In genomic region chr5:88734191-88734640, GRCh38 we compare ENCODE assay signal across 1 cellular context.
TF ChIP-seq lines count a peak whose summit lies in the region.

No MANE protein-coding gene starts in this region.

TF ChIP-seq in K562, 482 proteins besides CTCF, POLR2A, EP300 and RAD21 (continues in another document):
- TF ChIP-seq MLLT1 (IDR thresholded peaks at IDR 0.05) (peak in 1 of 2 experiments; percentile 28; a peak in 1 of 4 replicates), HNRNPLL (IDR thresholded peaks at IDR 0.05; ENCODE audit: low read depth, low read length, poor library complexity, severe bottlenecking) (no peak), STAT5B (CRISPR knock-in tag; IDR thresholded peaks at IDR 0.05) (no peak), TBP (optimal IDR thresholded peaks at IDR 0.05; ENCODE audit: low read depth, low read length) (no peak), MYNN (IDR thresholded peaks at IDR 0.05) (no peak), MYNN (CRISPR knock-in tag; IDR thresholded peaks at IDR 0.05) (no peak), ATF7 (IDR thresholded peaks at IDR 0.05) (no peak), ZNF707 (CRISPR knock-in tag; conservative IDR thresholded peaks at IDR 0.05) (no peak), AFF1 (IDR thresholded peaks at IDR 0.05; ENCODE audit: low read depth in 1 of 2, partially characterized antibody in 2 of 2) (no peak), CREBBP (IDR thresholded peaks at IDR 0.05; ENCODE audit: low read depth, low read length) (no peak), FOXJ2 (tag; IDR thresholded peaks at IDR 0.05) (no peak), ZNF57 (CRISPR knock-in tag; IDR thresholded peaks at IDR 0.05) (no peak), ZNF239 (CRISPR knock-in tag; IDR thresholded peaks at IDR 0.05) (no peak), TCF7L2 (IDR thresholded peaks at IDR 0.05; ENCODE audit: low read depth, low read length) (no peak), ZNF717 (CRISPR knock-in tag; IDR thresholded peaks at IDR 0.05) (no peak), BCL6 (CRISPR knock-in tag; IDR thresholded peaks at IDR 0.05) (no peak), CBFA2T2 (conservative IDR thresholded peaks at IDR 0.05) (peak; percentile 42), NR4A1 (CRISPR knock-in tag; IDR thresholded peaks at IDR 0.05) (no peak), NR4A1 (tag; IDR thresholded peaks at IDR 0.05) (no peak), BMI1 (IDR thresholded peaks at IDR 0.05; ENCODE audit: low read length) (no peak), CCNT2 (IDR thresholded peaks at IDR 0.05; ENCODE audit: borderline replicate concordance, extremely low read depth, insufficient read length, low read depth, low read length) (no peak), MTA2 (IDR thresholded peaks at IDR 0.05; ENCODE audit: low read depth) (peak; percentile 50; the same call in 1 of the 2 replicates), PHF20 (IDR thresholded peaks at IDR 0.05; ENCODE audit: partially characterized antibody) (no peak), MAZ (CRISPR knock-in tag; conservative IDR thresholded peaks at IDR 0.05 in 1 of 2, IDR thresholded peaks at IDR 0.05 in 1 of 2) (no peak), L3MBTL2 (IDR thresholded peaks at IDR 0.05) (no peak), SAFB (IDR thresholded peaks at IDR 0.05; ENCODE audit: borderline replicate concordance, low read depth, low read length) (no peak), MAFK (IDR thresholded peaks at IDR 0.05; ENCODE audit: low read length) (no peak), MTA1 (IDR thresholded peaks at IDR 0.05; ENCODE audit: borderline replicate concordance) (no peak), DMBX1 (CRISPR knock-in tag; IDR thresholded peaks at IDR 0.05; ENCODE audit: borderline replicate concordance) (no peak), SNIP1 (IDR thresholded peaks at IDR 0.05; ENCODE audit: low read depth) (no peak), RBM25 (IDR thresholded peaks at IDR 0.05; ENCODE audit: low read depth, low read length, severe bottlenecking) (no peak), CXXC5 (CRISPR knock-in tag; IDR thresholded peaks at IDR 0.05) (0 out of 2 replicates have a peak, but pooled peaks have one; percentile 19), YY1 (IDR thresholded peaks at IDR 0.05; ENCODE audit: borderline replicate concordance in 1 of 3, control insufficient read depth in 1 of 3, extremely low read depth in 1 of 3, insufficient read depth in 3 of 3, insufficient read length in 1 of 3, insufficient replicate concordance in 2 of 3, low read depth in 1 of 3, low read length in 2 of 3) (no peak), SMAD3 (CRISPR knock-in tag; conservative IDR thresholded peaks at IDR 0.05) (no peak), ZNF449 (CRISPR knock-in tag; IDR thresholded peaks at IDR 0.05) (no peak), DDX20 (tag; IDR thresholded peaks at IDR 0.05; ENCODE audit: low read depth) (no peak), PHF8 (IDR thresholded peaks at IDR 0.05; ENCODE audit: borderline replicate concordance, low read length) (no peak), HBP1 (CRISPR knock-in tag; IDR thresholded peaks at IDR 0.05) (no peak), POLR2AphosphoS5 (IDR thresholded peaks at IDR 0.05; ENCODE audit: control insufficient read depth, insufficient read depth, low read depth, low read length) (0 out of 2 replicates have a peak, but pooled peaks have one; percentile 28), HIVEP1 (CRISPR knock-in tag; IDR thresholded peaks at IDR 0.05) (no peak), NCOA2 (IDR thresholded peaks at IDR 0.05; ENCODE audit: partially characterized antibody in 2 of 2) (no peak), ZFP36 (IDR thresholded peaks at IDR 0.05; ENCODE audit: low read depth, low read length, partially characterized antibody) (no peak), NRF1 (conservative IDR thresholded peaks at IDR 0.05 in 1 of 2, IDR thresholded peaks at IDR 0.05 in 1 of 2) (no peak), CREB1 (IDR thresholded peaks at IDR 0.05) (0 out of 2 replicates have a peak, but pooled peaks have one; percentile 19), CREB1 (CRISPR knock-in tag; IDR thresholded peaks at IDR 0.05) (no peak), ZBTB40 (IDR thresholded peaks at IDR 0.05) (no peak), ZBTB40 (CRISPR knock-in tag; IDR thresholded peaks at IDR 0.05) (no peak)
